In the genomic region with DNA sequence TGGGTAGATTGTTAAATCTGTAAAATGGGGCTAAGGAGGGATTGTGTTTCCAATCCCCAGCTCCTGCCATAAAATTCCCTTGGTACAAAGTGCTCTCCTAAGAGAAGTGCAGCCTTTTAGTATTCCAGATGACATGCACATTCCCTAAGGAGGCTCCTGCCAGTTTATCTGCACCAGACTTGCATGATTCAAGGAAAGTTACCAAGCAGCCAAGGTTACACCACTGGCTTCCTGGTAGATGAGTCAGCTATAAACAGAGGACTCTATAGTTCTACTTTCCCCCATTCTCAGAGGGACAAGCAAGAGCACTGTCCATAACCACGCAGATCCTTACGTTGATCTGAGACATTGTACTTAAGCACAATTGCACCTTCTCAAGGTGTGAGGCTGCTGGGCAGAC, we compare ENCODE assay signal across 12 cellular contexts. TPM values are rescaled to one million over a fixed set of nuclear protein-coding genes. Genes with fewer than 3 reads are reported as not detected.
DNase-seq lines count a peak whose midpoint lies in the region; ATAC-seq and TF ChIP-seq lines count a peak whose summit lies in the region.
"Had no signal": no experiment of that assay in that cellular context is flagged by ENCODE, and none has a peak within 500 bp of the region (broad histone marks: within the 10 kb centered on the region; RNA-seq: fewer than 3 reads in every experiment).

No MANE protein-coding gene starts in this region.

- TF ChIP-seq CTCF in epithelial cell of esophagus (IDR thresholded peaks at IDR 0.05; ENCODE audit: insufficient read depth, low read depth, low read length, missing control alignments), result no peak
- TF ChIP-seq CTCF in omental fat pad (IDR thresholded peaks at IDR 0.05), result no peak
- no peak for TF ChIP-seq CTCF in WTC11 (IDR thresholded peaks at IDR 0.05)
- no peak for TF ChIP-seq CTCF in vagina (IDR thresholded peaks at IDR 0.05)

- POLR2A ChIA-PET in WTC11 (lab: Charles Lee), result no interaction called here

- peak; percentile 71 for ATAC-seq in omental fat pad (ENCODE audit: low FRiP score)
- ATAC-seq in WTC11, result no peak

- peaks cover 11% of the 10 kb centered on the region for H3K4me1 Mint-ChIP-seq in WTC11

- peaks cover 14% of the 10 kb centered on the region for H3K4me1 ChIP-seq in vagina
- H3K4me1 ChIP-seq: HAP-1 had no signal

- H3K4me3 Mint-ChIP-seq in WTC11, result no peak overlapping the region

- H3K27me3 Mint-ChIP-seq in WTC11 (ENCODE audit: low read depth), result peaks cover 34% of the 10 kb centered on the region

- H3K36me3 Mint-ChIP-seq in WTC11, result no peaks in the 10 kb centered on the region

- intact Hi-C loops in vagina (cut with DNase I), result no loop called here

- CTCF ChIA-PET in WTC11 (lab: Charles Lee), result interaction anchor here (1.1 to 2.3 kb wide), 3 partner anchors 49 to 111 kb away, joined by 3 to 9 read pairs (median 5); no protein-coding TSS in a partner anchor

- H3K27ac Mint-ChIP-seq in WTC11, result no peak overlapping the region

- no peaks in the 10 kb centered on the region for H3K36me3 ChIP-seq in vagina
- H3K36me3 ChIP-seq: HAP-1 had no signal

- no peak overlapping the region for H3K27ac ChIP-seq in vagina

- no peaks in the 10 kb centered on the region for H3K9me3 ChIP-seq in vagina
- H3K9me3 ChIP-seq: HAP-1 had no signal

- H3K27me3 ChIP-seq in vagina, result no peaks in the 10 kb centered on the region

- DNase-seq in ELR (ENCODE audit: low read depth) (peak; percentile 92), RKO (ENCODE audit: low spot score) (peak; percentile 89), epithelial cell of esophagus (ENCODE audit: low read depth) (peak; percentile 88), omental fat pad (ENCODE audit: low spot score) (no peak), WTC11 (ENCODE audit: low spot score) (no peak), NCI-H146 (lab: John Stamatoyannopoulos, UW) (no peak), vagina (ENCODE audit: extremely low spot score in 2 of 2) (no peak), NCI-H1930 (lab: John Stamatoyannopoulos, UW) (no peak)
- DNase-seq: central memory CD4-positive, alpha-beta T cell; DND-41; NCI-H187 had no signal

- no peaks in the 10 kb centered on the region for H3K9me3 Mint-ChIP-seq in WTC11

- H3K4me3 ChIP-seq in epithelial cell of esophagus (ENCODE audit: low read length), result no peak overlapping the region
- H3K4me3 ChIP-seq in vagina, result no peak overlapping the region
- H3K4me3 ChIP-seq: HAP-1 had no signal

- TF ChIP-seq POLR2A in vagina (IDR thresholded peaks at IDR 0.05), result no peak

TF ChIP-seq in WTC11, 78 proteins besides CTCF, POLR2A, EP300 and RAD21:
- TF ChIP-seq NFATC4 (CRISPR knock-in tag; IDR thresholded peaks at IDR 0.05) (no peak), GABPB1 (CRISPR knock-in tag; IDR thresholded peaks at IDR 0.05) (no peak)
- TF ChIP-seq, protein P1, sequence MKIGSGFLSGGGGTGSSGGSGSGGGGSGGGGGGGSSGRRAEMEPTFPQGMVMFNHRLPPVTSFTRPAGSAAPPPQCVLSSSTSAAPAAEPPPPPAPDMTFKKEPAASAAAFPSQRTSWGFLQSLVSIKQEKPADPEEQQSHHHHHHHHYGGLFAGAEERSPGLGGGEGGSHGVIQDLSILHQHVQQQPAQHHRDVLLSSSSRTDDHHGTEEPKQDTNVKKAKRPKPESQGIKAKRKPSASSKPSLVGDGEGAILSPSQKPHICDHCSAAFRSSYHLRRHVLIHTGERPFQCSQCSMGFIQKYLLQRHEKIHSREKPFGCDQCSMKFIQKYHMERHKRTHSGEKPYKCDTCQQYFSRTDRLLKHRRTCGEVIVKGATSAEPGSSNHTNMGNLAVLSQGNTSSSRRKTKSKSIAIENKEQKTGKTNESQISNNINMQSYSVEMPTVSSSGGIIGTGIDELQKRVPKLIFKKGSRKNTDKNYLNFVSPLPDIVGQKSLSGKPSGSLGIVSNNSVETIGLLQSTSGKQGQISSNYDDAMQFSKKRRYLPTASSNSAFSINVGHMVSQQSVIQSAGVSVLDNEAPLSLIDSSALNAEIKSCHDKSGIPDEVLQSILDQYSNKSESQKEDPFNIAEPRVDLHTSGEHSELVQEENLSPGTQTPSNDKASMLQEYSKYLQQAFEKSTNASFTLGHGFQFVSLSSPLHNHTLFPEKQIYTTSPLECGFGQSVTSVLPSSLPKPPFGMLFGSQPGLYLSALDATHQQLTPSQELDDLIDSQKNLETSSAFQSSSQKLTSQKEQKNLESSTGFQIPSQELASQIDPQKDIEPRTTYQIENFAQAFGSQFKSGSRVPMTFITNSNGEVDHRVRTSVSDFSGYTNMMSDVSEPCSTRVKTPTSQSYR (CRISPR knock-in tag; IDR thresholded peaks at IDR 0.05), result no peak

RNA-seq across cellular contexts. Expression of a gene that starts 1.9 kb away (rescaled TPM):
- total RNA-seq in omental fat pad (100 to 1,000 TPM in 2 of 4 donors, 10 to 100 TPM in 2; 15.0 to 148 (median 105) TPM), WTC11 (2021) (1.6 to 2.6 TPM (median 2.5 TPM) in 3 replicates), vagina (3.9 TPM)

Comparison
In these comparisons a context has a peak if more than half of its experiments do, and no peak if none do; other contexts are left out.
1. DNase-seq: peak in ELR (single experiment), RKO (single experiment) and epithelial cell of esophagus (single experiment); none in omental fat pad (single experiment), WTC11 (single experiment), NCI-H146 (single experiment), vagina (0 of 2) and NCI-H1930 (0 of 2).